Comparison of ENCODE assay signal across 16 cellular contexts in genomic region chrX:84118769-84119168, GRCh38.
"Had no signal": no experiment of that assay in that cellular context is flagged by ENCODE, and none has a peak within 500 bp of the region (broad histone marks: within the 10 kb centered on the region; RNA-seq: fewer than 3 reads in every experiment).

No MANE protein-coding gene starts in this region.

- H3K36me3 ChIP-seq: gastrocnemius medialis, thyroid gland had no signal

- H3K27ac Mint-ChIP-seq: activated B cell treated with CpG ODN at 0.5 μM for 24 hours; activated CD4-positive, alpha-beta T cell treated with anti-CD3 and anti-CD28 coated beads, Interleukin-2, amount 10 ng/mL, durations not matched to agents 24 days and 14 days; activated naive CD4-positive, alpha-beta T cell treated with anti-CD3 and anti-CD28 coated beads, Interleukin-2, amount 50 U/mL, for 72 hours; activated T-helper 2 cell treated with anti-CD3 and anti-CD28 coated beads, Interferon-gamma antibody, Interleukin-2, Interleukin-4, amounts not matched to agents 10 μg/mL and 5 μg/mL and 100 μg/mL, durations not matched to agents 14 hours and 24 hours and 36 hours; stimulated activated effector memory CD8-positive, alpha-beta T cell treated with anti-CD3 and anti-CD28 coated beads, Interleukin-12 subunit alpha, Interleukin-12 subunit beta, amount 100 ng/mL, for 72 hours; T-helper 17 cell had no signal

- H3K27me3 ChIP-seq: gastrocnemius medialis, thyroid gland, vagina had no signal

- DNase-seq: activated B cell treated with CpG ODN at 0.5 μM for 24 hours; activated CD4-positive, alpha-beta T cell treated with anti-CD3 and anti-CD28 coated beads, Interleukin-2, amount 10 ng/mL, durations not matched to agents 24 days and 14 days; activated T-cell treated with anti-CD3 and anti-CD28 coated beads for 4 hours; amygdala; gastrocnemius medialis; left ventricle myocardium superior; posterior cingulate gyrus; right cardiac atrium; T-helper 17 cell; thyroid gland had no signal

- H3K27me3 Mint-ChIP-seq: activated B cell treated with CpG ODN at 0.5 μM for 24 hours; activated CD4-positive, alpha-beta T cell treated with anti-CD3 and anti-CD28 coated beads, Interleukin-2, amount 10 ng/mL, durations not matched to agents 24 days and 14 days; T-helper 17 cell had no signal

- H3K4me3 Mint-ChIP-seq: activated B cell treated with CpG ODN at 0.5 μM for 24 hours; activated CD4-positive, alpha-beta T cell treated with anti-CD3 and anti-CD28 coated beads, Interleukin-2, amount 10 ng/mL, durations not matched to agents 24 days and 14 days; stimulated activated effector memory CD8-positive, alpha-beta T cell treated with anti-CD3 and anti-CD28 coated beads, Interleukin-12 subunit alpha, Interleukin-12 subunit beta, amount 100 ng/mL, for 72 hours; T-helper 17 cell had no signal

- H3K4me1 Mint-ChIP-seq: activated B cell treated with CpG ODN at 0.5 μM for 24 hours; activated CD4-positive, alpha-beta T cell treated with anti-CD3 and anti-CD28 coated beads, Interleukin-2, amount 10 ng/mL, durations not matched to agents 24 days and 14 days; stimulated activated effector memory CD8-positive, alpha-beta T cell treated with anti-CD3 and anti-CD28 coated beads, Interleukin-12 subunit alpha, Interleukin-12 subunit beta, amount 100 ng/mL, for 72 hours; T-helper 17 cell had no signal

- H3K9me3 Mint-ChIP-seq: activated B cell treated with CpG ODN at 0.5 μM for 24 hours; activated T-helper 2 cell treated with anti-CD3 and anti-CD28 coated beads, Interferon-gamma antibody, Interleukin-2, Interleukin-4, amounts not matched to agents 10 μg/mL and 5 μg/mL and 100 μg/mL, durations not matched to agents 14 hours and 24 hours and 36 hours had no signal

- H3K36me3 Mint-ChIP-seq: activated naive CD4-positive, alpha-beta T cell treated with anti-CD3 and anti-CD28 coated beads, Interleukin-2, amount 50 U/mL, for 72 hours; stimulated activated effector memory CD8-positive, alpha-beta T cell treated with anti-CD3 and anti-CD28 coated beads, Interleukin-12 subunit alpha, Interleukin-12 subunit beta, amount 100 ng/mL, for 72 hours had no signal

- ATAC-seq: activated naive CD4-positive, alpha-beta T cell treated with anti-CD3 and anti-CD28 coated beads, Interleukin-2, amount 50 U/mL, for 72 hours; gastrocnemius medialis; left ventricle myocardium superior; right cardiac atrium; stimulated activated effector memory CD8-positive, alpha-beta T cell treated with anti-CD3 and anti-CD28 coated beads, Interleukin-12 subunit alpha, Interleukin-12 subunit beta, amount 100 ng/mL, for 72 hours; T-helper 17 cell had no signal

- H3K4me3 ChIP-seq: gastrocnemius medialis, smooth muscle cell, thyroid gland, vagina had no signal

- FAIRE-seq: keratinocyte had no signal
